ENCODE assay signal across 17 cellular contexts in genomic region chr11:130648601-130649000, GRCh38.
DNase-seq lines count a peak whose midpoint lies in the region; TF ChIP-seq lines count a peak whose summit lies in the region.
"Had no signal": no experiment of that assay in that cellular context is flagged by ENCODE, and none has a peak within 500 bp of the region (broad histone marks: within the 10 kb centered on the region; RNA-seq: fewer than 3 reads in every experiment).

No MANE protein-coding gene starts in this region.

- H3K4me1 ChIP-seq in esophagus muscularis mucosa (peaks cover 34 to 65% (median 53%) of the 10 kb centered on the region in 4 donors), rectal smooth muscle tissue (ENCODE audit: control insufficient read depth, insufficient read depth, low read length) (peaks cover 22% of the 10 kb centered on the region), thyroid gland (peaks cover 39 to 41% of the 10 kb centered on the region in 2 donors)

- H3K36me3 ChIP-seq in esophagus muscularis mucosa (no peaks in the 10 kb centered on the region), rectal smooth muscle tissue (ENCODE audit: control insufficient read depth, insufficient read depth, low read length) (no peaks in the 10 kb centered on the region), thyroid gland (no peaks in the 10 kb centered on the region)

- H3K27ac ChIP-seq in esophagus muscularis mucosa (replicated peaks in 1 of 4) (peak overlapping the region; percentile 35 to 73 (median 47)), rectal smooth muscle tissue (ENCODE audit: low read depth, low read length) (peak overlapping the region; percentile 74), thyroid gland (peak overlapping the region in 1 of 3 donors; percentile 60)
- H3K27ac ChIP-seq: body of pancreas, foreskin keratinocyte had no signal

- H3K9ac ChIP-seq in rectal smooth muscle tissue (ENCODE audit: low read length) = no peak overlapping the region

- 87% methylated on average over 11 of the region's 11 CpGs for WGBS in esophagus muscularis mucosa
- 81 to 90% methylated on average over 11 of the region's 11 CpGs for WGBS in thyroid gland, 2 donors

- H3K4me3 ChIP-seq in esophagus muscularis mucosa (no peak overlapping the region), rectal smooth muscle tissue (ENCODE audit: low read length) (no peak overlapping the region), thyroid gland (replicated peaks in 1 of 3) (no peak overlapping the region)
- H3K4me3 ChIP-seq: body of pancreas had no signal

- TF ChIP-seq CTCF in esophagus muscularis mucosa (IDR thresholded peaks at IDR 0.05) = no peak
- no peak for TF ChIP-seq CTCF in thyroid gland (IDR thresholded peaks at IDR 0.05)

- no peak for TF ChIP-seq EP300 in esophagus muscularis mucosa (IDR thresholded peaks at IDR 0.05)

- intact Hi-C loops in esophagus muscularis mucosa (cut with DNase I) (no loop called here), thyroid gland (cut with DNase I) (no loop called here)

- H3K27me3 ChIP-seq in esophagus muscularis mucosa = no peaks in the 10 kb centered on the region
- H3K27me3 ChIP-seq in rectal smooth muscle tissue (ENCODE audit: control insufficient read depth, insufficient read depth, low read length) = no peaks in the 10 kb centered on the region
- no peaks in the 10 kb centered on the region for H3K27me3 ChIP-seq in thyroid gland
- H3K27me3 ChIP-seq: body of pancreas, foreskin keratinocyte had no signal

- TF ChIP-seq POLR2A in esophagus muscularis mucosa (IDR thresholded peaks at IDR 0.05; ENCODE audit: low read depth) = no peak
- no peak for TF ChIP-seq POLR2A in thyroid gland (IDR thresholded peaks at IDR 0.05)

- peak; percentile 89 for DNase-seq in esophagus muscularis mucosa (ENCODE audit: extremely low spot score)
- peak; percentile 34 for DNase-seq in islet precursor cell
- peak; percentile 71 for DNase-seq in ureter (ENCODE audit: low spot score)
- DNase-seq in thyroid gland = no peak
- no peak for DNase-seq in NCI-H524 treated with DMSO at 0.1 percent for 48 hours (lab: John Stamatoyannopoulos, UW)
- DNase-seq in kidney glomerular epithelial cell (lab: John Stamatoyannopoulos, UW) = no peak
- DNase-seq: activated CD4-positive, alpha-beta T cell treated with anti-CD3 and anti-CD28 coated beads for 48 hours; activated naive CD8-positive, alpha-beta T cell treated with anti-CD3 and anti-CD28 coated beads for 36 hours; body of pancreas; CD4-positive, CD25-positive, alpha-beta regulatory T cell; DMS 273 treated with DMSO at 0.1 percent for 48 hours; foreskin keratinocyte; NCI-H1417; NCI-H2107; NCI-H524; stimulated activated CD4-positive, alpha-beta T cell treated with anti-CD3 and anti-CD28 coated beads, Interleukin-12 subunit alpha, Interleukin-12 subunit beta, amount 100 ng/mL, for 4 hours had no signal

- H3K9me3 ChIP-seq in esophagus muscularis mucosa (no peaks in the 10 kb centered on the region), thyroid gland (no peaks in the 10 kb centered on the region)
- H3K9me3 ChIP-seq: body of pancreas had no signal

Comparison
In these comparisons a context has a peak if more than half of its experiments do, and no peak if none do; other contexts are left out.
1. DNase-seq: peak in esophagus muscularis mucosa (single experiment), islet precursor cell (single experiment) and ureter (single experiment); none in thyroid gland (0 of 2), NCI-H524 treated with DMSO at 0.1 percent for 48 hours (single experiment) and kidney glomerular epithelial cell (single experiment).